21 cellular contexts compared by ENCODE assay signal in genomic region chr17:69710926-69711325, GRCh38.
DNase-seq lines count a peak whose midpoint lies in the region; ATAC-seq and TF ChIP-seq lines count a peak whose summit lies in the region.
"Had no signal": no experiment of that assay in that cellular context is flagged by ENCODE, and none has a peak within 500 bp of the region (broad histone marks: within the 10 kb centered on the region; RNA-seq: fewer than 3 reads in every experiment).

No MANE protein-coding gene starts in this region.

- H3K9ac ChIP-seq in endodermal cell (ENCODE audit: extremely low read depth, low read length, poor library complexity, severe bottlenecking) = no peak overlapping the region
- H3K9ac ChIP-seq: BLaER1 had no signal

- DNase-seq in HCEC 1CT (peak; percentile 39), foreskin keratinocyte (peak; percentile 8 to 56), NCI-H187 treated with DMSO at 0.1 percent for 48 hours (lab: John Stamatoyannopoulos, UW) (no peak), endodermal cell (no peak)
- no peak for DNase-seq in activated naive CD4-positive, alpha-beta T cell treated with anti-CD3 and anti-CD28 coated beads for 36 hours
- no peak for DNase-seq in activated effector memory CD4-positive, alpha-beta T cell treated with Interleukin-2 at 50 U/mL for 16 hours
- DNase-seq: ACHN; Caco-2; CD4-positive, alpha-beta T cell; DMS 273 treated with DMSO at 0.1 percent for 48 hours; DMS79 treated with DMSO at 0.1 percent for 48 hours; KG1; MV-4-11; NCI-H1694; NCI-H446 treated with DMSO at 0.1 percent for 48 hours; NCI-H526 treated with DMSO at 0.1 percent for 48 hours had no signal

- peaks cover 4% of the 10 kb centered on the region for H3K9me3 Mint-ChIP-seq in activated T-helper 17 cell treated with anti-CD3 and anti-CD28 coated beads, Interleukin-2, amount 50 U/mL, for 72 hours
- no peaks in the 10 kb centered on the region for H3K9me3 Mint-ChIP-seq in endodermal cell
- peaks cover 2% of the 10 kb centered on the region for H3K9me3 Mint-ChIP-seq in activated naive CD4-positive, alpha-beta T cell treated with anti-CD3 and anti-CD28 coated beads for 36 hours
- H3K9me3 Mint-ChIP-seq: CD4-positive, alpha-beta T cell had no signal

- no peak overlapping the region for H3K27ac Mint-ChIP-seq in activated T-helper 17 cell treated with anti-CD3 and anti-CD28 coated beads, Interleukin-2, amount 50 U/mL, for 72 hours
- H3K27ac Mint-ChIP-seq in endodermal cell = no peak overlapping the region
- H3K27ac Mint-ChIP-seq in activated naive CD4-positive, alpha-beta T cell treated with anti-CD3 and anti-CD28 coated beads for 36 hours = no peak overlapping the region
- H3K27ac Mint-ChIP-seq: CD4-positive, alpha-beta T cell had no signal

- H3K4me3 Mint-ChIP-seq in activated T-helper 17 cell treated with anti-CD3 and anti-CD28 coated beads, Interleukin-2, amount 50 U/mL, for 72 hours = no peak overlapping the region
- no peak overlapping the region for H3K4me3 Mint-ChIP-seq in endodermal cell
- H3K4me3 Mint-ChIP-seq in activated naive CD4-positive, alpha-beta T cell treated with anti-CD3 and anti-CD28 coated beads for 36 hours = no peak overlapping the region
- H3K4me3 Mint-ChIP-seq: CD4-positive, alpha-beta T cell had no signal

- H3K4me1 ChIP-seq in foreskin keratinocyte (no peaks in the 10 kb centered on the region), endodermal cell (ENCODE audit: control insufficient read depth, insufficient read depth, low read length) (no peaks in the 10 kb centered on the region)
- H3K4me1 ChIP-seq: HAP-1 had no signal

- intact Hi-C loops in activated naive CD4-positive, alpha-beta T cell treated with anti-CD3 and anti-CD28 coated beads for 36 hours (cut with micrococcal nuclease) = no loop called here

- H3K36me3 ChIP-seq in endodermal cell (ENCODE audit: control insufficient read depth, insufficient read depth, low read length) = no peaks in the 10 kb centered on the region
- H3K36me3 ChIP-seq: BLaER1, HAP-1 had no signal

- CTCF ChIA-PET in activated naive CD4-positive, alpha-beta T cell treated with anti-CD3 and anti-CD28 coated beads for 36 hours (lab: Charles Lee) = interaction anchor here (0.6 kb wide), 1 partner anchor 485 kb away, joined by 4 read pairs; no protein-coding TSS in a partner anchor

- no peaks in the 10 kb centered on the region for H3K27me3 ChIP-seq in foreskin keratinocyte
- H3K27me3 ChIP-seq in endodermal cell (ENCODE audit: control insufficient read depth, insufficient read depth, low read length, poor library complexity, severe bottlenecking) = peaks cover 3% of the 10 kb centered on the region
- H3K27me3 ChIP-seq: BLaER1 had no signal

- H3K27me3 Mint-ChIP-seq in activated T-helper 17 cell treated with anti-CD3 and anti-CD28 coated beads, Interleukin-2, amount 50 U/mL, for 72 hours = peaks cover 17% of the 10 kb centered on the region
- peaks cover 6% of the 10 kb centered on the region for H3K27me3 Mint-ChIP-seq in endodermal cell (ENCODE audit: insufficient read depth)
- H3K27me3 Mint-ChIP-seq in activated naive CD4-positive, alpha-beta T cell treated with anti-CD3 and anti-CD28 coated beads for 36 hours (ENCODE audit: low read depth) = no peaks in the 10 kb centered on the region

- peak; percentile 48 for ATAC-seq in activated T-helper 17 cell treated with anti-CD3 and anti-CD28 coated beads, Interleukin-2, amount 50 U/mL, for 72 hours (replicated peaks)
- peak; percentile 78 for ATAC-seq in foreskin keratinocyte
- ATAC-seq: GM12878 had no signal

- H3K9me3 ChIP-seq in endodermal cell (ENCODE audit: control insufficient read depth, low read length) = no peaks in the 10 kb centered on the region
- H3K9me3 ChIP-seq: Caco-2, HAP-1 had no signal

- no peak overlapping the region for H3K27ac ChIP-seq in foreskin keratinocyte
- H3K27ac ChIP-seq in endodermal cell (ENCODE audit: low read depth, low read length) = no peak overlapping the region
- H3K27ac ChIP-seq: BLaER1, SK-N-MC had no signal

- no peak overlapping the region for H3K4me3 ChIP-seq in endodermal cell (ENCODE audit: low read length)
- H3K4me3 ChIP-seq: BLaER1, GM12878, HAP-1, SK-N-MC had no signal

- H3K4me1 Mint-ChIP-seq in activated T-helper 17 cell treated with anti-CD3 and anti-CD28 coated beads, Interleukin-2, amount 50 U/mL, for 72 hours = peaks cover 4% of the 10 kb centered on the region
- H3K4me1 Mint-ChIP-seq in endodermal cell = no peaks in the 10 kb centered on the region
- peaks cover 2% of the 10 kb centered on the region for H3K4me1 Mint-ChIP-seq in activated naive CD4-positive, alpha-beta T cell treated with anti-CD3 and anti-CD28 coated beads for 36 hours (ENCODE audit: low read depth)

- 80 to 100% methylated on average over 1 of the region's 2 CpGs for WGBS in endodermal cell (ENCODE audit: insufficient coverage in 1 of 2, insufficient read length in 1 of 2), 2 experiments

- TF ChIP-seq CTCF in foreskin keratinocyte (conservative IDR thresholded peaks at IDR 0.05) (no peak), endodermal cell (conservative IDR thresholded peaks at IDR 0.05) (no peak)

- H3K36me3 Mint-ChIP-seq in activated T-helper 17 cell treated with anti-CD3 and anti-CD28 coated beads, Interleukin-2, amount 50 U/mL, for 72 hours (ENCODE audit: low read depth) = no peaks in the 10 kb centered on the region
- H3K36me3 Mint-ChIP-seq in endodermal cell (ENCODE audit: low read depth) = no peaks in the 10 kb centered on the region
- H3K36me3 Mint-ChIP-seq in activated naive CD4-positive, alpha-beta T cell treated with anti-CD3 and anti-CD28 coated beads for 36 hours (ENCODE audit: low read depth) = no peaks in the 10 kb centered on the region

Comparison
In these comparisons a context has a peak if more than half of its experiments do, and no peak if none do; other contexts are left out.
1. DNase-seq: peak in HCEC 1CT (single experiment) and foreskin keratinocyte (2 of 2); none in NCI-H187 treated with DMSO at 0.1 percent for 48 hours (single experiment), endodermal cell (single experiment), activated naive CD4-positive, alpha-beta T cell treated with anti-CD3 and anti-CD28 coated beads for 36 hours (single experiment) and activated effector memory CD4-positive, alpha-beta T cell treated with Interleukin-2 at 50 U/mL for 16 hours (single experiment).